Comparison of ENCODE assay signal across 8 cellular contexts in genomic region chr7:71752171-71752935, GRCh38.
A peak's percentile ranks its signal among the peaks of the same experiment; 100 is the strongest.
DNase-seq lines count a peak whose midpoint lies in the region; ATAC-seq, FAIRE-seq and TF ChIP-seq lines count a peak whose summit lies in the region.
"Had no signal": no experiment of that assay in that cellular context is flagged by ENCODE, and none has a peak within 500 bp of the region (broad histone marks: within the 10 kb centered on the region; RNA-seq: fewer than 3 reads in every experiment).

No MANE protein-coding gene starts in this region.

- no peak for TF ChIP-seq POLR2A in NB4 (IDR thresholded peaks at IDR 0.05; ENCODE audit: extremely low read depth, insufficient read length)

- no peak for FAIRE-seq in HTR-8/SVneo (lab: Jason Lieb, UNC)

- H3K4me3 ChIP-seq in GM12875 (ENCODE audit: low read depth, low read length) (no peak overlapping the region), NB4 (ENCODE audit: low read depth, low read length) (no peak overlapping the region), right atrium auricular region (no peak overlapping the region)
- H3K4me3 ChIP-seq: ovary had no signal

- peak; percentile 74 for ATAC-seq in sciatic nerve
- ATAC-seq in GM21825 (IDR thresholded peaks at IDR 0.05; ENCODE audit: unreplicated experiment), result no peak

- no peak overlapping the region for H3K27ac Mint-ChIP-seq in activated T-helper 1 cell treated with anti-CD3 and anti-CD28 coated beads, Interleukin-12 subunit alpha, Interleukin-12 subunit beta, Interleukin-2, Interleukin-4 antibody, amounts not matched to agents 30 ng/mL and 10 ng/mL and 1 ng/mL, durations not matched to agents 14 hours and 24 hours and 36 hours

- no peaks in the 10 kb centered on the region for H3K4me1 ChIP-seq in right atrium auricular region

- no peak overlapping the region for H3K27ac ChIP-seq in right atrium auricular region
- H3K27ac ChIP-seq: ovary had no signal

- no peaks in the 10 kb centered on the region for H3K36me3 Mint-ChIP-seq in activated T-helper 1 cell treated with anti-CD3 and anti-CD28 coated beads, Interleukin-12 subunit alpha, Interleukin-12 subunit beta, Interleukin-2, Interleukin-4 antibody, amounts not matched to agents 30 ng/mL and 10 ng/mL and 1 ng/mL, durations not matched to agents 14 hours and 24 hours and 36 hours (ENCODE audit: low read depth)

- peaks cover 7% of the 10 kb centered on the region for H3K9me3 Mint-ChIP-seq in activated T-helper 1 cell treated with anti-CD3 and anti-CD28 coated beads, Interleukin-12 subunit alpha, Interleukin-12 subunit beta, Interleukin-2, Interleukin-4 antibody, amounts not matched to agents 30 ng/mL and 10 ng/mL and 1 ng/mL, durations not matched to agents 14 hours and 24 hours and 36 hours

- no peaks in the 10 kb centered on the region for H3K4me1 Mint-ChIP-seq in activated T-helper 1 cell treated with anti-CD3 and anti-CD28 coated beads, Interleukin-12 subunit alpha, Interleukin-12 subunit beta, Interleukin-2, Interleukin-4 antibody, amounts not matched to agents 30 ng/mL and 10 ng/mL and 1 ng/mL, durations not matched to agents 14 hours and 24 hours and 36 hours (ENCODE audit: low read depth)

- DNase-seq in NB4 (ENCODE audit: low read depth) (peak; percentile 72), right atrium auricular region (ENCODE audit: low spot score) (no peak), sciatic nerve (ENCODE audit: low spot score) (peak; percentile 69), HTR-8/SVneo (ENCODE audit: insufficient read length, low spot score) (no peak)
- peak; percentile 4 for DNase-seq in activated T-helper 1 cell treated with anti-CD3 and anti-CD28 coated beads, Interleukin-12 subunit alpha, Interleukin-12 subunit beta, Interleukin-2, Interleukin-4 antibody, amounts not matched to agents 30 ng/mL and 10 ng/mL and 1 ng/mL, durations not matched to agents 14 hours and 24 hours and 36 hours (ENCODE audit: low spot score)

- H3K27me3 Mint-ChIP-seq in activated T-helper 1 cell treated with anti-CD3 and anti-CD28 coated beads, Interleukin-12 subunit alpha, Interleukin-12 subunit beta, Interleukin-2, Interleukin-4 antibody, amounts not matched to agents 30 ng/mL and 10 ng/mL and 1 ng/mL, durations not matched to agents 14 hours and 24 hours and 36 hours (ENCODE audit: insufficient read depth), result no peaks in the 10 kb centered on the region

- no peak overlapping the region for H3K4me3 Mint-ChIP-seq in activated T-helper 1 cell treated with anti-CD3 and anti-CD28 coated beads, Interleukin-12 subunit alpha, Interleukin-12 subunit beta, Interleukin-2, Interleukin-4 antibody, amounts not matched to agents 30 ng/mL and 10 ng/mL and 1 ng/mL, durations not matched to agents 14 hours and 24 hours and 36 hours

- peaks cover 0 to 4% of the 10 kb centered on the region in 2 donors for H3K9me3 ChIP-seq in right atrium auricular region
- H3K9me3 ChIP-seq: ovary had no signal

- intact Hi-C loops in activated T-helper 1 cell treated with anti-CD3 and anti-CD28 coated beads, Interleukin-12 subunit alpha, Interleukin-12 subunit beta, Interleukin-2, Interleukin-4 antibody, amounts not matched to agents 30 ng/mL and 10 ng/mL and 1 ng/mL, durations not matched to agents 14 hours and 24 hours and 36 hours (cut with micrococcal nuclease), result no loop called here
- intact Hi-C loops in sciatic nerve (cut with DNase I), result no loop called here

- peaks cover 0 to 5% of the 10 kb centered on the region in 2 donors for H3K27me3 ChIP-seq in right atrium auricular region
- H3K27me3 ChIP-seq: ovary had no signal

- TF ChIP-seq CTCF in GM12875 (IDR thresholded peaks at IDR 0.05; ENCODE audit: borderline replicate concordance, insufficient read depth, low read depth, low read length), result peak; percentile 72
- TF ChIP-seq CTCF in NB4 (IDR thresholded peaks at IDR 0.05; ENCODE audit: low read depth, low read length), result peak; percentile 74
- peak; percentile 29 to 73 for TF ChIP-seq CTCF in right atrium auricular region (IDR thresholded peaks at IDR 0.05)

- no peaks in the 10 kb centered on the region for H3K36me3 ChIP-seq in right atrium auricular region
- H3K36me3 ChIP-seq: ovary had no signal

Comparison
In these comparisons a context has a peak if more than half of its experiments do, and no peak if none do; other contexts are left out.
1. DNase-seq: peak in NB4 (single experiment), activated T-helper 1 cell treated with anti-CD3 and anti-CD28 coated beads, Interleukin-12 subunit alpha, Interleukin-12 subunit beta, Interleukin-2, Interleukin-4 antibody, amounts not matched to agents 30 ng/mL and 10 ng/mL and 1 ng/mL, durations not matched to agents 14 hours and 24 hours and 36 hours (single experiment) and sciatic nerve (single experiment); none in right atrium auricular region (single experiment) and HTR-8/SVneo (single experiment).
2. Peak in every context shown above with its lines, with median percentiles within 50 percentile points of each other: CTCF ChIP-seq.